Comparison of ENCODE assay signal across 25 cellular contexts in the genomic region with DNA sequence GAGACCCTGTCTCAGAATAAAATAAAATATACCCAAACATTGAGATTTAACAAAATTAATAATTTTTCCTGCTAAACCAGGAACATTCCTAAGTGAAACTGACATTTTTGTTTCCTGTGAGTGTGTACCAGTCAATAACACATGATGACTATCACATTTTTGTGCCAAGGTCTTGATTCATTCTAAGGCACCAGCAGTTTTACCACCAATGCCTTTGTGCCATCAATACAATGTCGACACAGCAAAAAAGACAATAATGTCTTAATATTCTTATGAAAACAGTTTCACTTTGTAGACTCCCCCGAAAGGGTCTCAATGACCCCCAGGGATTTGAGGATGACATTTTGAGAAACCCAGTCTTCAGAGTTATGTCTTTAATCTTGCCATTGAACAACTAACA. TPM values are rescaled to one million over a fixed set of nuclear protein-coding genes. Genes with fewer than 3 reads are reported as not detected.
"Had no signal": no experiment of that assay in that cellular context is flagged by ENCODE, and none has a peak within 500 bp of the region (broad histone marks: within the 10 kb centered on the region; RNA-seq: fewer than 3 reads in every experiment).

No MANE protein-coding gene starts in this region.

- FAIRE-seq: pancreas, small intestine, urothelium cell line had no signal

- H3K9me3 ChIP-seq: left ventricle myocardium inferior, mucosa of descending colon, pancreas, prostate gland, sigmoid colon, spleen, suprapubic skin, thoracic aorta, tibial artery, upper lobe of right lung had no signal

- ATAC-seq: mucosa of descending colon; naive thymus-derived CD4-positive, alpha-beta T cell; natural killer cell treated with Interleukin-12 subunit alpha and Interleukin-12 subunit beta and Interleukin-15 and Interleukin-18, amount 100 ng/mL, for 72 hours; pancreas; right cardiac atrium; stimulated activated effector memory CD8-positive, alpha-beta T cell treated with anti-CD3 and anti-CD28 coated beads, Interleukin-12 subunit alpha, Interleukin-12 subunit beta, amount 100 ng/mL, for 72 hours; upper lobe of right lung had no signal

- H3K36me3 ChIP-seq: left ventricle myocardium inferior, pancreas, prostate gland, sigmoid colon, spleen, suprapubic skin, thoracic aorta, tibial artery, upper lobe of right lung had no signal

- H2AFZ ChIP-seq: hepatocyte had no signal

- H3K4me1 ChIP-seq: left ventricle myocardium inferior, prostate gland, sigmoid colon, spleen, suprapubic skin, tibial artery, upper lobe of right lung had no signal

- H3K27me3 ChIP-seq: hepatocyte, pancreas, sigmoid colon, suprapubic skin, tibial artery, upper lobe of right lung had no signal

- H3K4me2 ChIP-seq: hepatocyte had no signal

- DNase-seq: islet precursor cell; left ventricle myocardium inferior; midbrain; mucosa of descending colon; naive thymus-derived CD4-positive, alpha-beta T cell; pancreas; posterior cingulate gyrus; retina; right cardiac atrium; sigmoid colon; small intestine; spleen; stimulated activated CD4-positive, alpha-beta T cell treated with anti-CD3 and anti-CD28 coated beads, Interleukin-4, amount 100 ng/mL, for 24 hours; stimulated activated naive CD4-positive, alpha-beta T cell; tibial artery; trophoblast cell; upper lobe of right lung had no signal

- H3K27ac ChIP-seq: hepatocyte, left ventricle myocardium inferior, pancreas, prostate gland, sigmoid colon, spleen, suprapubic skin, thoracic aorta, tibial artery, upper lobe of right lung had no signal

- H3K4me3 ChIP-seq: hepatocyte, left ventricle myocardium inferior, lung, mucosa of descending colon, pancreas, prostate gland, sigmoid colon, spleen, suprapubic skin, thoracic aorta, tibial artery, upper lobe of right lung had no signal

- H3K79me2 ChIP-seq: hepatocyte had no signal

RNA-seq across cellular contexts. Expression of a gene that starts 7.2 kb away (rescaled TPM):
- total RNA-seq: naive thymus-derived CD4-positive, alpha-beta T cell; natural killer cell treated with Interleukin-12 subunit alpha and Interleukin-12 subunit beta and Interleukin-15 and Interleukin-18, amount 100 ng/mL, for 72 hours had no signal
- polyA plus RNA-seq: naive thymus-derived CD4-positive, alpha-beta T cell had no signal
